In genomic region chr2:72146357-72147302, GRCh38 we compare ENCODE assay signal across 8 cellular contexts. TPM values are rescaled to one million over a fixed set of nuclear protein-coding genes. Genes with fewer than 3 reads are reported as not detected.
A peak's percentile ranks its signal among the peaks of the same experiment; 100 is the strongest.
DNase-seq lines count a peak whose midpoint lies in the region; ATAC-seq and TF ChIP-seq lines count a peak whose summit lies in the region.

No MANE protein-coding gene starts in this region.

- H3K27ac Mint-ChIP-seq in T-helper 17 cell: no peak overlapping the region

- TF ChIP-seq CTCF in heart left ventricle (IDR thresholded peaks at IDR 0.05): no peak

- H3K36me3 Mint-ChIP-seq in T-helper 17 cell (ENCODE audit: low read depth): peaks cover 10% of the 10 kb centered on the region

- peak overlapping the region; percentile 6 to 65 (median 41) for H3K4me3 ChIP-seq in heart left ventricle

- H3K9ac ChIP-seq in ES-I3 (ENCODE audit: low read depth, low read length): peak overlapping the region; percentile 47; the same call in 1 of the 2 replicates

- H3K27me3 Mint-ChIP-seq in T-helper 17 cell: peaks cover 78% of the 10 kb centered on the region

- ATAC-seq in T-helper 17 cell (no peak), heart left ventricle (no peak), GM21825 (IDR thresholded peaks at IDR 0.05; ENCODE audit: unreplicated experiment) (no peak), GM18909 (IDR thresholded peaks at IDR 0.05; ENCODE audit: poor library complexity, unreplicated experiment) (no peak)

- H3K27ac ChIP-seq in heart left ventricle: no peak overlapping the region

- DNase-seq in T-helper 17 cell (peak in 1 of 3 donors; percentile 3), heart left ventricle (peak in 4 of 5 donors; percentile 6 to 56 (median 20)), retina (peak; percentile 62), NCI-H1092 (lab: John Stamatoyannopoulos, UW) (no peak), NCI-H2196 treated with DMSO at 0.1 percent for 48 hours (lab: John Stamatoyannopoulos, UW; ENCODE audit: unreplicated experiment) (no peak)

- H3K4me1 Mint-ChIP-seq in T-helper 17 cell: peaks cover 37% of the 10 kb centered on the region

- H3K36me3 ChIP-seq in ES-I3 (ENCODE audit: insufficient read depth, low read length) (no peaks in the 10 kb centered on the region), heart left ventricle (no peaks in the 10 kb centered on the region)

- WGBS in heart left ventricle, 4 donors: 3 to 6% (median 5%) methylated on average over 51 to 58 of the region's 58 CpGs

- no peak for TF ChIP-seq POLR2A in heart left ventricle (IDR thresholded peaks at IDR 0.05)

- H3K4me1 ChIP-seq in ES-I3 (ENCODE audit: insufficient read depth, low read length) (peaks cover 9% of the 10 kb centered on the region), heart left ventricle (peaks cover 7 to 83% (median 68%) of the 10 kb centered on the region in 12 donors)

- H3K9me3 ChIP-seq in ES-I3 (ENCODE audit: control insufficient read depth, insufficient read depth, low read length) (no peaks in the 10 kb centered on the region), T-helper 17 cell (ENCODE audit: control insufficient read depth, low read length, poor library complexity, severe bottlenecking) (no peaks in the 10 kb centered on the region), heart left ventricle (no peaks in the 10 kb centered on the region)

- intact Hi-C loops in heart left ventricle (cut with DNase I): loop anchor here in 8 of 10 donors (5.0 to 10.0 kb wide), 6 partner anchors 344 to 599 kb away; no protein-coding TSS in a partner anchor

- peaks cover 15 to 85% (median 46%) of the 10 kb centered on the region in 9 donors for H3K27me3 ChIP-seq in heart left ventricle

- H3K4me3 Mint-ChIP-seq in T-helper 17 cell: peak overlapping the region; percentile 52

RNA-seq across cellular contexts. Expression of gene CYP26B1, which starts 1.0 kb away (rescaled TPM):
- not detected for total RNA-seq in T-helper 17 cell
- 1 to 10 TPM; 1.1 to 5.9 (median 2.1) TPM for total RNA-seq in heart left ventricle
- 1 to 10 TPM in 1 of 2 donors, under 1 TPM in 1; 0.76 to 4.2 TPM for polyA plus RNA-seq in heart left ventricle

Comparison
In these comparisons a context has a peak if more than half of its experiments do, and no peak if none do; other contexts are left out.
1. DNase-seq: peak in heart left ventricle (4 of 5) and retina (single experiment); none in NCI-H1092 (single experiment) and NCI-H2196 treated with DMSO at 0.1 percent for 48 hours (single experiment).